8 cellular contexts compared by ENCODE assay signal in genomic region chr2:104378853-104379374, GRCh38.
DNase-seq lines count a peak whose midpoint lies in the region; ATAC-seq and TF ChIP-seq lines count a peak whose summit lies in the region.

No MANE protein-coding gene starts in this region.

- H3K4me1 Mint-ChIP-seq in dendritic cell treated with granulocyte-macrophage colony-stimulating factor and Interleukin-4, amounts not matched to agents 40 ng/mL and 50 ng/mL, for 4 days (ENCODE audit: low read depth), result peaks cover 8% of the 10 kb centered on the region

- H3K36me3 Mint-ChIP-seq in dendritic cell treated with granulocyte-macrophage colony-stimulating factor and Interleukin-4, amounts not matched to agents 40 ng/mL and 50 ng/mL, for 4 days (ENCODE audit: low read depth), result no peaks in the 10 kb centered on the region

- WGBS in lower leg skin, 2 donors, result 20 to 23% methylated on average over 3 of the region's 3 CpGs

- no peaks in the 10 kb centered on the region for H3K9me3 Mint-ChIP-seq in dendritic cell treated with granulocyte-macrophage colony-stimulating factor and Interleukin-4, amounts not matched to agents 40 ng/mL and 50 ng/mL, for 4 days

- H3K4me3 ChIP-seq in lower leg skin (ENCODE audit: low read depth, poor library complexity, severe bottlenecking), result no peak overlapping the region

- ATAC-seq in HG03469 (IDR thresholded peaks at IDR 0.05; ENCODE audit: unreplicated experiment), result peak; percentile 88

- DNase-seq in stimulated activated CD4-positive, alpha-beta T cell treated with anti-CD3 and anti-CD28 coated beads, Interleukin-2, amount 100 ng/mL, for 24 hours, result peak; percentile 3 to 17
- no peak for DNase-seq in stimulated activated CD4-positive, alpha-beta T cell treated with anti-CD3 and anti-CD28 coated beads, Interleukin-4, amount 100 ng/mL, for 4 hours
- DNase-seq in middle frontal gyrus (ENCODE audit: extremely low spot score, low spot score) (peak; percentile 73), lower leg skin (ENCODE audit: low spot score in 2 of 2) (no peak), RWPE1 (ENCODE audit: low spot score) (no peak)

- POLR2A ChIA-PET in RWPE1 (lab: Yijun Ruan, JAX; ENCODE audit: low non-redundant PET), result no interaction called here

- TF ChIP-seq CTCF in lower leg skin (IDR thresholded peaks at IDR 0.05) (no peak), RWPE1 (conservative IDR thresholded peaks at IDR 0.05; ENCODE audit: low read depth) (no peak)

- CTCF ChIA-PET in RWPE1 (lab: Yijun Ruan, JAX), result interaction anchor here (0.6 kb wide), 1 partner anchor 607 kb away, joined by 3 read pairs; no protein-coding TSS in a partner anchor

- intact Hi-C loops in dendritic cell treated with granulocyte-macrophage colony-stimulating factor and Interleukin-4, amounts not matched to agents 40 ng/mL and 50 ng/mL, for 4 days (cut with micrococcal nuclease), result no loop called here
- intact Hi-C loops in lower leg skin (cut with DNase I; ENCODE audit: low total_unique reads), result no loop called here

- H3K27ac ChIP-seq in RWPE1, result no peak overlapping the region

- peaks cover 2% of the 10 kb centered on the region for H3K27me3 Mint-ChIP-seq in dendritic cell treated with granulocyte-macrophage colony-stimulating factor and Interleukin-4, amounts not matched to agents 40 ng/mL and 50 ng/mL, for 4 days

- no peak for TF ChIP-seq POLR2A in lower leg skin (IDR thresholded peaks at IDR 0.05)

- peak overlapping the region; percentile 67 for H3K27ac Mint-ChIP-seq in dendritic cell treated with granulocyte-macrophage colony-stimulating factor and Interleukin-4, amounts not matched to agents 40 ng/mL and 50 ng/mL, for 4 days

- peak overlapping the region; percentile 76 for H3K4me3 Mint-ChIP-seq in dendritic cell treated with granulocyte-macrophage colony-stimulating factor and Interleukin-4, amounts not matched to agents 40 ng/mL and 50 ng/mL, for 4 days

TF ChIP-seq in PFSK-1, 5 proteins besides CTCF, POLR2A, EP300 and RAD21:
- TF ChIP-seq POLR2AphosphoS5 (IDR thresholded peaks at IDR 0.05; ENCODE audit: low read depth, low read length), result peak; percentile 92
- no peak for TF ChIP-seq REST (IDR thresholded peaks at IDR 0.05; ENCODE audit: insufficient read depth in 1 of 2, low read depth in 2 of 2, low read length in 2 of 2)
TF ChIP-seq in PFSK-1: peak in this region for 1.

Comparison
In these comparisons a context has a peak if more than half of its experiments do, and no peak if none do; other contexts are left out.
1. DNase-seq: peak in stimulated activated CD4-positive, alpha-beta T cell treated with anti-CD3 and anti-CD28 coated beads, Interleukin-2, amount 100 ng/mL, for 24 hours (2 of 2) and middle frontal gyrus (single experiment); none in stimulated activated CD4-positive, alpha-beta T cell treated with anti-CD3 and anti-CD28 coated beads, Interleukin-4, amount 100 ng/mL, for 4 hours (0 of 2), lower leg skin (0 of 2) and RWPE1 (single experiment).